ENCODE assay signal across 9 cellular contexts in the genomic region with DNA sequence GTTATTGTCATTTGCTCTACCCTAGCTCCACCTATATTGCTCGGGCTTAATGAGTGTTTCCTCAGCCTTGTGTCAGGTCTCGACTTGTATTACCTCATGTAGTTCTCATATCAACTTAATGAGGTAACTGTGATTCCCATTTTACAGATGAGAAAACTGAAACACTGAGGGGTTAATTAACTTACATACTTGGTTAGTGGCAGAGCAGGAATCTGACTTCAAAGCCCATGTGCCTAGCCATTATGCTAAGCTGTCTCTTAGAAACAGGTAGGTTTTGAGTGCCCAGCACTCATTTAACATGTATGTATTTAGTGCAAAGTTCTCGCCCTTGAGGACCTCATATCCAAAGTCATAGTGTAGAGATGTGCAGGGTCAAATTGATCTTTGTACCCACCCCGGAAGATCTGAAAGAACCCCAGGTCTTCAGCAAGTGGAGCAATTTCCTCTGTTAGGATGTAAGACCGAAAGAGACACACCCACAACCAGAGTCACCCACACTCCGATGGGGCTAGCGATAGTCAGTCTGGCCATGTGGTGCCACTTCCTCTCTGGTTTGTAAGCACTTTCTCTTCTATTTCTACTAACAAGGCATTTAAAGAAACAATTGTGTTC.
DNase-seq lines count a peak whose midpoint lies in the region; ATAC-seq and TF ChIP-seq lines count a peak whose summit lies in the region.
"Had no signal": no experiment of that assay in that cellular context is flagged by ENCODE, and none has a peak within 500 bp of the region (broad histone marks: within the 10 kb centered on the region; RNA-seq: fewer than 3 reads in every experiment).

No MANE protein-coding gene starts in this region.

- H3K27me3 Mint-ChIP-seq in activated naive CD8-positive, alpha-beta T cell: no peaks in the 10 kb centered on the region

- H3K9me3 Mint-ChIP-seq in activated naive CD8-positive, alpha-beta T cell (ENCODE audit: low read depth): peaks cover 3% of the 10 kb centered on the region

- intact Hi-C loops in sigmoid colon (cut with DNase I): no loop called here

- peak overlapping the region; percentile 67 for H3K4me3 Mint-ChIP-seq in activated naive CD8-positive, alpha-beta T cell

- no peaks in the 10 kb centered on the region for H3K36me3 ChIP-seq in sigmoid colon
- H3K36me3 ChIP-seq: tibial nerve had no signal

- H3K9me3 ChIP-seq in sigmoid colon: no peaks in the 10 kb centered on the region
- H3K9me3 ChIP-seq: tibial nerve had no signal

- CTCF ChIA-PET in RWPE1 (lab: Yijun Ruan, JAX): interaction anchor here (0.6 kb wide), 1 partner anchor 97 kb away, joined by 3 read pairs; no protein-coding TSS in a partner anchor

- ATAC-seq in GM19023 (IDR thresholded peaks at IDR 0.05; ENCODE audit: unreplicated experiment): peak; percentile 89
- ATAC-seq in HG03066 (IDR thresholded peaks at IDR 0.05; ENCODE audit: low read depth, unreplicated experiment): peak; percentile 81

- H3K36me3 Mint-ChIP-seq in activated naive CD8-positive, alpha-beta T cell: peaks cover 5% of the 10 kb centered on the region

- H3K27ac ChIP-seq in sigmoid colon (no peak overlapping the region), RWPE1 (no peak overlapping the region)

- TF ChIP-seq EP300 in sigmoid colon (IDR thresholded peaks at IDR 0.05): no peak

- no peaks in the 10 kb centered on the region for H3K27me3 ChIP-seq in sigmoid colon
- H3K27me3 ChIP-seq: tibial nerve had no signal

- peak overlapping the region; percentile 92 for H3K27ac Mint-ChIP-seq in activated naive CD8-positive, alpha-beta T cell

- peaks cover 83% of the 10 kb centered on the region for H3K4me1 Mint-ChIP-seq in activated naive CD8-positive, alpha-beta T cell (ENCODE audit: low read depth)

- H3K4me1 ChIP-seq in sigmoid colon: peaks cover 0 to 9% (median 4%) of the 10 kb centered on the region in 4 donors

- WGBS in sigmoid colon, 2 donors: 60 to 82% methylated on average over 7 of the region's 7 CpGs

- TF ChIP-seq POLR2A in sigmoid colon (IDR thresholded peaks at IDR 0.05): no peak

- TF ChIP-seq CTCF in sigmoid colon (IDR thresholded peaks at IDR 0.05): no peak
- no peak for TF ChIP-seq CTCF in RWPE1 (conservative IDR thresholded peaks at IDR 0.05; ENCODE audit: low read depth)

- peak; percentile 30 to 96 (median 47) for DNase-seq in T-helper 1 cell
- DNase-seq in stimulated activated CD4-positive, alpha-beta T cell treated with anti-CD3 and anti-CD28 coated beads, Interleukin-2, amount 100 ng/mL, for 24 hours: peak; percentile 59 to 67
- no peak for DNase-seq in sigmoid colon
- DNase-seq in RWPE1 (ENCODE audit: low spot score): no peak
- no peak for DNase-seq in kidney tubule cell (ENCODE audit: low spot score)

- H3K4me3 ChIP-seq in sigmoid colon: no peak overlapping the region
- H3K4me3 ChIP-seq: tibial nerve had no signal

- POLR2A ChIA-PET in RWPE1 (lab: Yijun Ruan, JAX; ENCODE audit: low non-redundant PET): no interaction called here

Comparison
In these comparisons a context has a peak if more than half of its experiments do, and no peak if none do; other contexts are left out.
1. DNase-seq: peak in T-helper 1 cell (5 of 5) and stimulated activated CD4-positive, alpha-beta T cell treated with anti-CD3 and anti-CD28 coated beads, Interleukin-2, amount 100 ng/mL, for 24 hours (2 of 2); none in sigmoid colon (single experiment), RWPE1 (single experiment) and kidney tubule cell (single experiment).